In the genomic region with DNA sequence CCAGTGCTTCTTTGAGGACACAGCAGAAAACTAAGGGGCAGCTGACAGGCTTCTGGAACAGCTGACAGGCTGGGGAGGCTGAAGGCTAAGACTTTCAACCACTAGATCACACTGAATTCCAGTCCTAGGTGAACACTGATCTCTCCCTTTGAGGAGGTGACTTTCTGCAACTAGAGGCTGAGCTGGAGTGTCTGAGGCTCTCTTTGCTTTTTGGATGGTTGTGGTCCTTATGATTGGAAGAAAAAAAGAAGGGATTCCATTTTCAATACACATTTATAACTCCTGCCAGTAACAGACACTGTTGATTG, we compare ENCODE assay signal across 8 cellular contexts. TPM values are rescaled to one million over a fixed set of nuclear protein-coding genes. Genes with fewer than 3 reads are reported as not detected.
A peak's percentile ranks its signal among the peaks of the same experiment; 100 is the strongest.
DNase-seq lines count a peak whose midpoint lies in the region; ATAC-seq and TF ChIP-seq lines count a peak whose summit lies in the region.

No MANE protein-coding gene starts in this region.

- no peak for ATAC-seq in CD4-positive, CD25-positive, alpha-beta regulatory T cell (ENCODE audit: low read depth in 2 of 2)
- no peak for ATAC-seq in HG02798 (IDR thresholded peaks at IDR 0.05; ENCODE audit: poor library complexity, unreplicated experiment)

- peaks cover 4% of the 10 kb centered on the region for H3K36me3 ChIP-seq in CD4-positive, CD25-positive, alpha-beta regulatory T cell (ENCODE audit: control insufficient read depth, insufficient read depth, low read length)
- H3K36me3 ChIP-seq in SJSA1 (no peaks in the 10 kb centered on the region), esophagus (ENCODE audit: control insufficient read depth in 2 of 2, insufficient read depth in 2 of 2, low read length in 1 of 2) (no peaks in the 10 kb centered on the region), parathyroid adenoma (ENCODE audit: control insufficient read depth, insufficient read depth, low read length) (no peaks in the 10 kb centered on the region)

- no peak overlapping the region for H3K9ac ChIP-seq in parathyroid adenoma

- H3K4me1 Mint-ChIP-seq in CD4-positive, CD25-positive, alpha-beta regulatory T cell, result peaks cover 14 to 82% (median 55%) of the 10 kb centered on the region in 4 donors

- peak overlapping the region; percentile 45 for H2AFZ ChIP-seq in parathyroid adenoma

- H3K27me3 Mint-ChIP-seq in CD4-positive, CD25-positive, alpha-beta regulatory T cell, result no peaks in the 10 kb centered on the region

- no peak for DNase-seq in CD4-positive, CD25-positive, alpha-beta regulatory T cell
- DNase-seq in SJSA1 (ENCODE audit: low read depth in 1 of 2, low spot score in 2 of 2), result no peak
- DNase-seq in activated effector memory CD4-positive, alpha-beta T cell treated with Interleukin-2 at 50 U/mL for 16 hours, result no peak
- no peak for DNase-seq in NCI-H2081 treated with DMSO at 0.1 percent for 48 hours (lab: John Stamatoyannopoulos, UW)
- no peak for DNase-seq in HuH-7 (ENCODE audit: low spot score)

- H3K79me2 ChIP-seq in parathyroid adenoma, result no peaks in the 10 kb centered on the region

- H3K4me3 Mint-ChIP-seq in CD4-positive, CD25-positive, alpha-beta regulatory T cell, result peak overlapping the region; percentile 95 to 99 (median 98)

- peak overlapping the region; percentile 81 for H3K4me2 ChIP-seq in parathyroid adenoma (ENCODE audit: low read length)

- peak overlapping the region; percentile 84 to 98 (median 96) for H3K27ac Mint-ChIP-seq in CD4-positive, CD25-positive, alpha-beta regulatory T cell

- peaks cover 13% of the 10 kb centered on the region for H3K36me3 Mint-ChIP-seq in CD4-positive, CD25-positive, alpha-beta regulatory T cell

- H3K27me3 ChIP-seq in CD4-positive, CD25-positive, alpha-beta regulatory T cell (ENCODE audit: control insufficient read depth, insufficient read depth, low read length), result no peaks in the 10 kb centered on the region
- no peaks in the 10 kb centered on the region for H3K27me3 ChIP-seq in SJSA1 (replicated peaks)
- H3K27me3 ChIP-seq in esophagus (ENCODE audit: control insufficient read depth in 1 of 2, insufficient read depth in 2 of 2, low read length in 2 of 2), result no peaks in the 10 kb centered on the region
- H3K27me3 ChIP-seq in parathyroid adenoma (ENCODE audit: control insufficient read depth, insufficient read depth, low read length), result no peaks in the 10 kb centered on the region

- no peak for TF ChIP-seq CTCF in parathyroid adenoma (IDR thresholded peaks at IDR 0.05)

- peaks cover 87% of the 10 kb centered on the region for H3K4me1 ChIP-seq in CD4-positive, CD25-positive, alpha-beta regulatory T cell (ENCODE audit: control insufficient read depth, insufficient read depth, low read length, poor library complexity, severe bottlenecking)
- peaks cover 38% of the 10 kb centered on the region for H3K4me1 ChIP-seq in SJSA1 (replicated peaks)
- peaks cover 6 to 10% of the 10 kb centered on the region in 2 donors for H3K4me1 ChIP-seq in esophagus (ENCODE audit: control insufficient read depth in 2 of 2, insufficient read depth in 2 of 2, low read length in 1 of 2)
- H3K4me1 ChIP-seq in parathyroid adenoma, result no peaks in the 10 kb centered on the region

- no peaks in the 10 kb centered on the region for H3K9me3 Mint-ChIP-seq in CD4-positive, CD25-positive, alpha-beta regulatory T cell

- no peaks in the 10 kb centered on the region for H3K9me3 ChIP-seq in CD4-positive, CD25-positive, alpha-beta regulatory T cell (ENCODE audit: control insufficient read depth in 2 of 2, low read length in 2 of 2)
- H3K9me3 ChIP-seq in SJSA1 (replicated peaks) (no peaks in the 10 kb centered on the region), esophagus (ENCODE audit: control insufficient read depth in 2 of 2, insufficient read depth in 1 of 2, low read depth in 1 of 2, low read length in 1 of 2) (no peaks in the 10 kb centered on the region), parathyroid adenoma (ENCODE audit: control insufficient read depth, low read length) (no peaks in the 10 kb centered on the region)

- peak overlapping the region; percentile 87 for H3K27ac ChIP-seq in CD4-positive, CD25-positive, alpha-beta regulatory T cell (ENCODE audit: insufficient read depth, low read length, poor library complexity, severe bottlenecking)
- H3K27ac ChIP-seq in SJSA1 (peak overlapping the region; percentile 80), esophagus (ENCODE audit: low read depth in 2 of 2, low read length in 1 of 2) (peak overlapping the region; percentile 92 to 96), parathyroid adenoma (no peak overlapping the region)

- H3K4me3 ChIP-seq in CD4-positive, CD25-positive, alpha-beta regulatory T cell (ENCODE audit: low read depth, low read length), result peak overlapping the region; percentile 93
- H3K4me3 ChIP-seq in SJSA1, result peak overlapping the region; percentile 65
- H3K4me3 ChIP-seq in esophagus (ENCODE audit: low read depth in 1 of 2, low read length in 2 of 2), result peak overlapping the region; percentile 65 to 81
- H3K4me3 ChIP-seq in parathyroid adenoma (ENCODE audit: low read depth, low read length), result peak overlapping the region; percentile 42

RNA-seq across cellular contexts. Expression of gene IL6R, which starts 1.4 kb away (rescaled TPM):
- 135 TPM for total RNA-seq in CD4-positive, CD25-positive, alpha-beta regulatory T cell
- polyA plus RNA-seq in CD4-positive, CD25-positive, alpha-beta regulatory T cell, result 10 to 100 TPM; 54.5 to 84.4 (median 62.2) TPM
- 22.4 and 32.6 TPM in 2 replicates for total RNA-seq in SJSA1 (2014; rRNA removed; shearing (Covaris generic))
- polyA plus RNA-seq in esophagus, result 1 to 10 TPM; 2.7 to 3.4 TPM

Comparison
In these comparisons a context has a peak if more than half of its experiments do, and no peak if none do; other contexts are left out.
1. H3K4me3 ChIP-seq: peak in every context shown above with its lines; median percentile 93 in CD4-positive, CD25-positive, alpha-beta regulatory T cell; 73 in esophagus; 65 in SJSA1; 42 in parathyroid adenoma.